Comparison of ENCODE assay signal across 31 cellular contexts in genomic region chr20:1196634-1197033, GRCh38. TPM values are rescaled to one million over a fixed set of nuclear protein-coding genes. Genes with fewer than 3 reads are reported as not detected.
"Had no signal": no experiment of that assay in that cellular context is flagged by ENCODE, and none has a peak within 500 bp of the region (broad histone marks: within the 10 kb centered on the region; RNA-seq: fewer than 3 reads in every experiment).

No MANE protein-coding gene starts in this region.

- H3K4me1 ChIP-seq: left ventricle myocardium inferior, neural progenitor cell, right atrium auricular region, right lobe of liver, tibial nerve, vagina had no signal

- DNase-seq: islet precursor cell; left ventricle myocardium inferior; mesendoderm; naive B cell; natural killer cell; nephron progenitor cell; ovary; right lobe of liver; stimulated activated CD4-positive, alpha-beta T cell treated with anti-CD3 and anti-CD28 coated beads, Interleukin-1b, Interleukin-23, amount 100 ng/mL, for 48 hours; stimulated activated CD4-positive, alpha-beta T cell treated with anti-CD3 and anti-CD28 coated beads, Interleukin-2, amount 100 ng/mL, for 48 hours; stimulated activated CD4-positive, alpha-beta T cell treated with anti-CD3 and anti-CD28 coated beads, Interleukin-4, amount 100 ng/mL, for 4 hours; stimulated activated CD8-positive, alpha-beta memory T cell treated with anti-CD3 and anti-CD28 coated beads, Interleukin-4, amount 100 ng/mL, for 48 hours; stimulated activated naive CD4-positive, alpha-beta T cell treated with Interleukin-2 at 50 U/mL for 16 hours; stimulated activated naive CD8-positive, alpha-beta T cell treated with anti-CD3 and anti-CD28 coated beads, Interleukin-15, amount 100 ng/mL, for 72 hours; substantia nigra had no signal

- H3K27ac ChIP-seq: left ventricle myocardium inferior, neural progenitor cell, neutrophil, ovary, right atrium auricular region, right lobe of liver, tibial nerve, vagina had no signal

- H3K36me3 ChIP-seq: left ventricle myocardium inferior, neural progenitor cell, neutrophil, ovary, right atrium auricular region, right lobe of liver, tibial nerve, vagina had no signal

- H3K4me3 ChIP-seq: left ventricle myocardium inferior, lung, neural progenitor cell, ovary, right atrium auricular region, right lobe of liver, smooth muscle cell, tibial nerve, vagina had no signal

- H3K27me3 ChIP-seq: neural progenitor cell, ovary, right atrium auricular region, right lobe of liver, tibial nerve, vagina had no signal

- ATAC-seq: natural killer cell; right lobe of liver; stimulated activated memory B cell treated with anti-CD40 and anti-IgM and Interleukin-4, amounts not matched to agents 10 μg/mL and 1 μg/mL and 100 μg/mL, for 72 hours; stimulated activated naive CD8-positive, alpha-beta T cell treated with anti-CD3 and anti-CD28 coated beads, Interleukin-15, amount 100 ng/mL, for 72 hours had no signal

- H3K9me3 ChIP-seq: left ventricle myocardium inferior, neutrophil, ovary, right atrium auricular region, right lobe of liver, tibial nerve, vagina had no signal

RNA-seq across cellular contexts. Expression of gene C20orf202, which starts 6.6 kb away (rescaled TPM):
- total RNA-seq: kidney epithelial cell, mononuclear cell, smooth muscle cell, vagina had no signal

RNA-seq across cellular contexts. Expression of gene TMEM74B, which starts 11.9 kb away (rescaled TPM):
- total RNA-seq: mononuclear cell had no signal

RNA-seq across cellular contexts. Expression of gene RAD21L1, which starts 29.2 kb away (rescaled TPM):
- total RNA-seq: kidney epithelial cell, left ventricle myocardium inferior, mesothelial cell of epicardium, natural killer cell, omental fat pad, ovary, progenitor cell of endocrine pancreas, renal cortical epithelial cell, right atrium auricular region, right lobe of liver, skeletal muscle tissue, smooth muscle cell, urinary bladder, vagina had no signal
